In genomic region chr6:5486214-5486613, GRCh38 we compare ENCODE assay signal across 15 cellular contexts.
DNase-seq lines count a peak whose midpoint lies in the region; ATAC-seq and TF ChIP-seq lines count a peak whose summit lies in the region.
"Had no signal": no experiment of that assay in that cellular context is flagged by ENCODE, and none has a peak within 500 bp of the region (broad histone marks: within the 10 kb centered on the region; RNA-seq: fewer than 3 reads in every experiment).

No MANE protein-coding gene starts in this region.

- no peaks in the 10 kb centered on the region for H3K27me3 ChIP-seq in thyroid gland
- no peaks in the 10 kb centered on the region for H3K27me3 ChIP-seq in gastroesophageal sphincter
- H3K27me3 ChIP-seq: neural progenitor cell, suprapubic skin had no signal

- peak overlapping the region; percentile 55 for H3K27ac Mint-ChIP-seq in activated CD4-positive, alpha-beta T cell treated with anti-CD3 and anti-CD28 coated beads, Interleukin-2, amount 10 ng/mL, durations not matched to agents 7 days and 5 days
- peak overlapping the region; percentile 40 for H3K27ac Mint-ChIP-seq in stimulated activated effector memory CD8-positive, alpha-beta T cell treated with anti-CD3 and anti-CD28 coated beads, Interleukin-12 subunit alpha, Interleukin-12 subunit beta, amount 100 ng/mL, for 72 hours
- H3K27ac Mint-ChIP-seq: neural progenitor cell had no signal

- POLR2A ChIA-PET in activated CD4-positive, alpha-beta T cell treated with anti-CD3 and anti-CD28 coated beads, Interleukin-2, amount 10 ng/mL, durations not matched to agents 7 days and 5 days (lab: Charles Lee) = no interaction called here

- no peak for TF ChIP-seq EP300 in gastroesophageal sphincter (IDR thresholded peaks at IDR 0.05)

- no peaks in the 10 kb centered on the region for H3K9me3 ChIP-seq in thyroid gland
- H3K9me3 ChIP-seq in gastroesophageal sphincter = no peaks in the 10 kb centered on the region
- H3K9me3 ChIP-seq: HAP-1, suprapubic skin had no signal

- CTCF ChIA-PET in activated CD4-positive, alpha-beta T cell treated with anti-CD3 and anti-CD28 coated beads, Interleukin-2, amount 10 ng/mL, durations not matched to agents 7 days and 5 days (lab: Charles Lee) = interaction anchor here (0.7 to 1.7 kb wide), 4 partner anchors 10 to 46 kb away, joined by 3 to 7 read pairs (median 4); no protein-coding TSS in a partner anchor

- peaks cover 9% of the 10 kb centered on the region for H3K36me3 Mint-ChIP-seq in activated CD4-positive, alpha-beta T cell treated with anti-CD3 and anti-CD28 coated beads, Interleukin-2, amount 10 ng/mL, durations not matched to agents 7 days and 5 days (ENCODE audit: low read depth)
- peaks cover 2% of the 10 kb centered on the region for H3K36me3 Mint-ChIP-seq in stimulated activated effector memory CD8-positive, alpha-beta T cell treated with anti-CD3 and anti-CD28 coated beads, Interleukin-12 subunit alpha, Interleukin-12 subunit beta, amount 100 ng/mL, for 72 hours

- H3K4me1 Mint-ChIP-seq in activated CD4-positive, alpha-beta T cell treated with anti-CD3 and anti-CD28 coated beads, Interleukin-2, amount 10 ng/mL, durations not matched to agents 7 days and 5 days = peaks cover 5% of the 10 kb centered on the region
- H3K4me1 Mint-ChIP-seq in stimulated activated effector memory CD8-positive, alpha-beta T cell treated with anti-CD3 and anti-CD28 coated beads, Interleukin-12 subunit alpha, Interleukin-12 subunit beta, amount 100 ng/mL, for 72 hours = peaks cover 6% of the 10 kb centered on the region

- no peaks in the 10 kb centered on the region for H3K27me3 Mint-ChIP-seq in activated CD4-positive, alpha-beta T cell treated with anti-CD3 and anti-CD28 coated beads, Interleukin-2, amount 10 ng/mL, durations not matched to agents 7 days and 5 days

- ATAC-seq in GM21529 (IDR thresholded peaks at IDR 0.05; ENCODE audit: unreplicated experiment) = peak; percentile 96
- peak; percentile 75 for ATAC-seq in HG03103 (IDR thresholded peaks at IDR 0.05; ENCODE audit: low read depth, unreplicated experiment)
- no peak for ATAC-seq in stimulated activated effector memory CD8-positive, alpha-beta T cell treated with anti-CD3 and anti-CD28 coated beads, Interleukin-12 subunit alpha, Interleukin-12 subunit beta, amount 100 ng/mL, for 72 hours
- ATAC-seq in gastroesophageal sphincter = no peak
- ATAC-seq: left cardiac atrium had no signal

- H3K4me3 Mint-ChIP-seq in activated CD4-positive, alpha-beta T cell treated with anti-CD3 and anti-CD28 coated beads, Interleukin-2, amount 10 ng/mL, durations not matched to agents 7 days and 5 days = no peak overlapping the region
- no peak overlapping the region for H3K4me3 Mint-ChIP-seq in stimulated activated effector memory CD8-positive, alpha-beta T cell treated with anti-CD3 and anti-CD28 coated beads, Interleukin-12 subunit alpha, Interleukin-12 subunit beta, amount 100 ng/mL, for 72 hours
- H3K4me3 Mint-ChIP-seq: neural progenitor cell had no signal

- WGBS in thyroid gland, 2 donors = 86 to 95% methylated on average over 2 of the region's 2 CpGs
- WGBS in gastroesophageal sphincter (ENCODE audit: low coverage in 1 of 2), 2 donors = 62 to 69% methylated on average over 2 of the region's 2 CpGs

- no peak for DNase-seq in activated CD4-positive, alpha-beta T cell treated with anti-CD3 and anti-CD28 coated beads, Interleukin-2, amount 10 ng/mL, durations not matched to agents 7 days and 5 days
- no peak for DNase-seq in activated CD4-positive, alpha-beta T cell treated with anti-CD3 and anti-CD28 coated beads for 1 hour
- no peak for DNase-seq in stimulated activated effector memory CD8-positive, alpha-beta T cell treated with anti-CD3 and anti-CD28 coated beads, Interleukin-12 subunit alpha, Interleukin-12 subunit beta, amount 100 ng/mL, for 72 hours (ENCODE audit: low spot score in 2 of 2)
- DNase-seq in thyroid gland = no peak
- no peak for DNase-seq in activated naive CD4-positive, alpha-beta T cell (lab: John Stamatoyannopoulos, UW)
- DNase-seq: activated T-cell treated with anti-CD3 and anti-CD28 coated beads for 4 hours, left cardiac atrium, T1000 had no signal

- no peak for TF ChIP-seq POLR2A in thyroid gland (IDR thresholded peaks at IDR 0.05)
- no peak for TF ChIP-seq POLR2A in gastroesophageal sphincter (IDR thresholded peaks at IDR 0.05)

- no peak overlapping the region for H3K4me3 ChIP-seq in thyroid gland (replicated peaks in 1 of 3)
- H3K4me3 ChIP-seq in gastroesophageal sphincter = no peak overlapping the region
- H3K4me3 ChIP-seq: HAP-1, neural progenitor cell, suprapubic skin had no signal

- intact Hi-C loops in thyroid gland (cut with DNase I) = no loop called here

- H3K27ac ChIP-seq in thyroid gland = no peak overlapping the region
- no peak overlapping the region for H3K27ac ChIP-seq in gastroesophageal sphincter
- H3K27ac ChIP-seq: 22Rv1, neural progenitor cell, suprapubic skin had no signal

- H3K36me3 ChIP-seq in thyroid gland (no peaks in the 10 kb centered on the region), gastroesophageal sphincter (peaks cover 0 to 9% of the 10 kb centered on the region in 2 donors)
- H3K36me3 ChIP-seq: HAP-1, neural progenitor cell, suprapubic skin had no signal

- no peak for TF ChIP-seq CTCF in thyroid gland (IDR thresholded peaks at IDR 0.05)
- TF ChIP-seq CTCF in gastroesophageal sphincter (IDR thresholded peaks at IDR 0.05) = no peak

- H3K4me1 ChIP-seq in thyroid gland (no peaks in the 10 kb centered on the region), gastroesophageal sphincter (no peaks in the 10 kb centered on the region)
- H3K4me1 ChIP-seq: HAP-1 had no signal

- H3K9me3 Mint-ChIP-seq in activated CD4-positive, alpha-beta T cell treated with anti-CD3 and anti-CD28 coated beads, Interleukin-2, amount 10 ng/mL, durations not matched to agents 7 days and 5 days = no peaks in the 10 kb centered on the region
- no peaks in the 10 kb centered on the region for H3K9me3 Mint-ChIP-seq in stimulated activated effector memory CD8-positive, alpha-beta T cell treated with anti-CD3 and anti-CD28 coated beads, Interleukin-12 subunit alpha, Interleukin-12 subunit beta, amount 100 ng/mL, for 72 hours
- H3K9me3 Mint-ChIP-seq: neural progenitor cell had no signal

Comparison
In these comparisons a context has a peak if more than half of its experiments do, and no peak if none do; other contexts are left out.
1. ATAC-seq: peak in GM21529 (single experiment) and HG03103 (single experiment); none in stimulated activated effector memory CD8-positive, alpha-beta T cell treated with anti-CD3 and anti-CD28 coated beads, Interleukin-12 subunit alpha, Interleukin-12 subunit beta, amount 100 ng/mL, for 72 hours (single experiment) and gastroesophageal sphincter (single experiment).